8 cellular contexts compared by ENCODE assay signal in the genomic region with DNA sequence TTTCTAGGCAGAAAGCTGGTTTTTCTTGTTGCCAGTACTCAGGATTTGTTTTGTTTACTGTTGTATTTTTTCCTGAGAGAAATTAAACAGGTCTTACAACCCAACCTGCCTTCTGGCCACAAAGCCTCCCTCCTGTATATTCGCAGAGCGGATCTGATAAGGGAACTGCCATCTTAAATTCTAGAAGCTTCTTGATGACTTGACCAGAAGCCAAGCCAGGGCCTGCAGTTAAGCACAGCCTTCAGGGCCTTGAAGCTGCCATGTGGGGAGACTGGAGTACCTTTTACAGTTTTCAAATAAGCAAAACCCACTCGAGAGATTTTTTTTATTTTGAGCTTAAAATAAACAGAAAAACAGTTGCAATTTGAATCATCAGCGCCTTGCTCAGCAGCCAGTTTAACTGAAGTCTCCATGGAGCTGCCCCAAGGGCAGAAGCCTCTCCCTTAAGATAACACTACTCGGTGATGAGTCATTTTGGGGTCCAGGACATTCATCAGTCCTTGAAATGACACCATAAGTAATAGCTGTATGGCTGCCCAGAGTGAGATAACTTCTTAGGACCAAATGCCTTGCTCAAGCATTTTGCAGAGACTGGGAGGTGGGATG. TPM values are rescaled to one million over a fixed set of nuclear protein-coding genes. Genes with fewer than 3 reads are reported as not detected.
DNase-seq lines count a peak whose midpoint lies in the region; ATAC-seq lines count a peak whose summit lies in the region.

No MANE protein-coding gene starts in this region.

- DNase-seq in COLO829 (ENCODE audit: low spot score) (peak; percentile 34), dedifferentiated amniotic fluid mesenchymal stem cell (ENCODE audit: extremely low spot score) (peak; percentile 42), mesenteric fat pad (ENCODE audit: low spot score) (no peak), NCI-H82 treated with DMSO at 0.1 percent for 48 hours (lab: John Stamatoyannopoulos, UW; ENCODE audit: unreplicated experiment) (no peak), NCI-H187 (lab: John Stamatoyannopoulos, UW) (no peak), G401 (ENCODE audit: low spot score) (no peak)

- ATAC-seq in GM19463 (IDR thresholded peaks at IDR 0.05; ENCODE audit: unreplicated experiment): peak; percentile 90
- ATAC-seq in HG03460 (IDR thresholded peaks at IDR 0.05; ENCODE audit: unreplicated experiment): peak; percentile 73

- in situ Hi-C loops in G401 (cut with HindIII; ENCODE audit: low sequenced_read_pairs): no loop called here

RNA-seq across cellular contexts. Expression of gene PHLPP1, which starts 51.5 kb away (rescaled TPM):
- total RNA-seq in mesenteric fat pad: 7.0 TPM
- 5.8 and 6.6 TPM in 2 replicates for total RNA-seq in G401 (2014; rRNA removed; shearing (Covaris generic))

Comparison
In these comparisons a context has a peak if more than half of its experiments do, and no peak if none do; other contexts are left out.
1. DNase-seq: peak in COLO829 (single experiment) and dedifferentiated amniotic fluid mesenchymal stem cell (single experiment); none in mesenteric fat pad (single experiment), NCI-H82 treated with DMSO at 0.1 percent for 48 hours (single experiment), NCI-H187 (0 of 2) and G401 (single experiment).